9 cellular contexts compared by ENCODE assay signal in the genomic region with DNA sequence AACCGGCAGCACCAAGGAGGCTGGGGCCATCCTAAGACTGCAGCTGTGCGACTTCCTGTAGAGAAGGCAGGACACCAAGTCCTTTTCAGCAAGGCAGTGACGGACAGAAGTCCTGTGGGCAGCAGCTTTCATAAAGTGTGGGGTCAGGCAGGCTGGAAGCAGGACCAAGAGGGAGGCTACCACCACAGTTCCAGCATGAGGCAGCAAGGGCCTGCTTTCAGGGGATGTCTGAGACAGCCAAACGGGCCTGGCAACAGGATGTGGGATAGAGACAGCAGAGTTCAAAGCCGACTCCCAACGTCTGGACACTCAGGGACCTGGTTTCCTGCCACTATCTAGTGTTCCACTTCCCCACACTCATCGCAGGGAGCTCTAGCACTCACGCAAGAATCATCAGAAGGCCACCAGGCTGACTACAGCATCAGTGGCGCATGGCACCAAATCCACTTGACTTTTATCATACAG. TPM values are rescaled to one million over a fixed set of nuclear protein-coding genes. Genes with fewer than 3 reads are reported as not detected.
DNase-seq lines count a peak whose midpoint lies in the region; ATAC-seq and TF ChIP-seq lines count a peak whose summit lies in the region.
"Had no signal": no experiment of that assay in that cellular context is flagged by ENCODE, and none has a peak within 500 bp of the region (broad histone marks: within the 10 kb centered on the region; RNA-seq: fewer than 3 reads in every experiment).

No MANE protein-coding gene starts in this region.

- H3K9me3 ChIP-seq in neutrophil: no peaks in the 10 kb centered on the region

- H3K27ac Mint-ChIP-seq in endothelial cell (ENCODE audit: unreplicated experiment): peak overlapping the region; percentile 68

- peaks cover 50% of the 10 kb centered on the region for H3K4me1 Mint-ChIP-seq in endothelial cell (ENCODE audit: unreplicated experiment)

- CTCF ChIA-PET in RWPE1 (lab: Yijun Ruan, JAX): no interaction called here

- H3K27me3 Mint-ChIP-seq in endothelial cell (ENCODE audit: unreplicated experiment): peaks cover 12% of the 10 kb centered on the region

- peak overlapping the region in 1 of 2 experiments; percentile 11 for H3K4me3 ChIP-seq in neutrophil (ENCODE audit: low read depth in 1 of 2, low read length in 1 of 2)

- H3K27ac ChIP-seq in RWPE1 (peak overlapping the region; percentile 56), neutrophil (peak overlapping the region; percentile 79)
- H3K27ac ChIP-seq: 22Rv1 had no signal

- H3K9me3 Mint-ChIP-seq in endothelial cell (ENCODE audit: unreplicated experiment): no peaks in the 10 kb centered on the region

- DNase-seq in DMS153 (lab: John Stamatoyannopoulos, UW) (peak; percentile 15), DMS153 treated with DMSO at 0.1 percent for 48 hours (lab: John Stamatoyannopoulos, UW; ENCODE audit: unreplicated experiment) (no peak), RWPE1 (ENCODE audit: low spot score) (no peak), endothelial cell (ENCODE audit: low spot score) (peak; percentile 27), NCI-H1436 (lab: John Stamatoyannopoulos, UW) (no peak)
- no peak for DNase-seq in NK-92 treated with Interleukin-12 subunit alpha and Interleukin-12 subunit beta, amount 100 ng/mL, for 24 hours (lab: John Stamatoyannopoulos, UW)

- peaks cover 72 to 74% of the 10 kb centered on the region in 2 experiments for H3K4me1 ChIP-seq in neutrophil (ENCODE audit: control insufficient read depth in 1 of 2, insufficient read depth in 1 of 2, low read depth in 1 of 2, low read length in 1 of 2)

- no peaks in the 10 kb centered on the region for H3K36me3 ChIP-seq in neutrophil

- no peak for TF ChIP-seq CTCF in RWPE1 (conservative IDR thresholded peaks at IDR 0.05; ENCODE audit: low read depth)
- no peak for TF ChIP-seq CTCF in endothelial cell (IDR thresholded peaks at IDR 0.05; ENCODE audit: unreplicated experiment)
- no peak for TF ChIP-seq CTCF in neutrophil (IDR thresholded peaks at IDR 0.05)

- no peaks in the 10 kb centered on the region for H3K27me3 ChIP-seq in neutrophil

- ATAC-seq in GM19467 (IDR thresholded peaks at IDR 0.05; ENCODE audit: unreplicated experiment): no peak

- peak overlapping the region; percentile 18 for H3K4me3 Mint-ChIP-seq in endothelial cell (ENCODE audit: unreplicated experiment)

- POLR2A ChIA-PET in RWPE1 (lab: Yijun Ruan, JAX; ENCODE audit: low non-redundant PET): no interaction called here

- peaks cover 7% of the 10 kb centered on the region for H3K36me3 Mint-ChIP-seq in endothelial cell (ENCODE audit: low read depth, unreplicated experiment)

RNA-seq across cellular contexts. Expression of a gene that starts 5.3 kb away (rescaled TPM):
- 122 TPM for total RNA-seq in endothelial cell (ENCODE audit: unreplicated experiment)

Comparison
In these comparisons a context has a peak if more than half of its experiments do, and no peak if none do; other contexts are left out.
1. DNase-seq: peak in DMS153 (single experiment) and endothelial cell (single experiment); none in DMS153 treated with DMSO at 0.1 percent for 48 hours (single experiment), RWPE1 (single experiment), NK-92 treated with Interleukin-12 subunit alpha and Interleukin-12 subunit beta, amount 100 ng/mL, for 24 hours (single experiment) and NCI-H1436 (single experiment).